ENCODE assay signal across 19 cellular contexts in the genomic region with DNA sequence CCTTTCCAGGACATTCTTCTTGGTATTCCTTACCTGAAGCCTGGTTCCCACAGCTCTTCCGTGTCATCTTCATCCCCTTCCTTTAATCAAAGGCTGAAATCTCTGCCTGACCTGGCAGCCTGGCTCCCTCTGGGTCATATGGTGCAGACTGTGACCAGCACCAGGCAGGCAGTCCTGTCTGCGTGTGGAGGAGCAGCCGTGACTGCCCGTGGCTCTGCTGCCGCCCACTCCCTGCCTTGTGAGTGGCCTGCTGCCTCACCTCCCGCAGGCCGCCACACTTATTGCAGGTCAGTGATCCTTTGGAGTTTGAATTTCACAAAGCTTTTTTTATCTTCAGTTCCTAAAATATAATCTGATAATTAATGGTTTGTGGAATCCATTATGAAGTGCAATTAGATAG. TPM values are rescaled to one million over a fixed set of nuclear protein-coding genes. Genes with fewer than 3 reads are reported as not detected.
A peak's percentile ranks its signal among the peaks of the same experiment; 100 is the strongest.
DNase-seq lines count a peak whose midpoint lies in the region; ATAC-seq and TF ChIP-seq lines count a peak whose summit lies in the region.
"Had no signal": no experiment of that assay in that cellular context is flagged by ENCODE, and none has a peak within 500 bp of the region (broad histone marks: within the 10 kb centered on the region; RNA-seq: fewer than 3 reads in every experiment).

No MANE protein-coding gene starts in this region.

- peaks cover 42 to 63% of the 10 kb centered on the region in 2 donors for H3K36me3 Mint-ChIP-seq in stimulated activated naive B cell treated with anti-CD40 and anti-IgM and Interleukin-4, amounts not matched to agents 10 μg/mL and 1 μg/mL and 100 μg/mL, for 72 hours
- peaks cover 13% of the 10 kb centered on the region for H3K36me3 Mint-ChIP-seq in WTC11
- H3K36me3 Mint-ChIP-seq in CD14-positive monocyte: peaks cover 83 to 86% of the 10 kb centered on the region in 2 donors

- intact Hi-C loops in CD14-positive monocyte (cut with micrococcal nuclease): no loop called here

- no peaks in the 10 kb centered on the region for H3K27me3 Mint-ChIP-seq in stimulated activated naive B cell treated with anti-CD40 and anti-IgM and Interleukin-4, amounts not matched to agents 10 μg/mL and 1 μg/mL and 100 μg/mL, for 72 hours
- H3K27me3 Mint-ChIP-seq in WTC11 (ENCODE audit: low read depth) (no peaks in the 10 kb centered on the region), CD14-positive monocyte (ENCODE audit: low read depth in 3 of 3) (no peaks in the 10 kb centered on the region)

- H3K36me3 ChIP-seq in WERI-Rb-1: peaks cover 41% of the 10 kb centered on the region

- peak; percentile 33 for DNase-seq in NCI-H2196 (lab: John Stamatoyannopoulos, UW; ENCODE audit: unreplicated experiment)
- DNase-seq in NCI-H2196 treated with DMSO at 0.1 percent for 48 hours (lab: John Stamatoyannopoulos, UW; ENCODE audit: unreplicated experiment): no peak
- DNase-seq in WERI-Rb-1: no peak
- peak; percentile 40 for DNase-seq in iPS-NIHi11 (ENCODE audit: low spot score)
- no peak for DNase-seq in stimulated activated naive B cell treated with anti-CD40 and anti-IgM and Interleukin-4, amounts not matched to agents 10 μg/mL and 1 μg/mL and 100 μg/mL, for 72 hours
- no peak for DNase-seq in WTC11 (ENCODE audit: low spot score)
- DNase-seq in cortex of kidney (lab: John Stamatoyannopoulos, UW): no peak
- DNase-seq in CD14-positive monocyte (ENCODE audit: low spot score): no peak
- DNase-seq: 8988T; Caco-2; Karpas-422; NCI-H1930; NCI-H526 treated with DMSO at 0.1 percent for 48 hours; NK-92 treated with Interleukin-12 subunit alpha and Interleukin-12 subunit beta, amount 100 ng/mL, for 24 hours; OCI-M1; RPMI8226; SJCRH30 had no signal

- H3K9me3 ChIP-seq in WERI-Rb-1 (ENCODE audit: severe bottlenecking): no peaks in the 10 kb centered on the region
- H3K9me3 ChIP-seq: Caco-2, SJCRH30 had no signal

- H3K27ac Mint-ChIP-seq in stimulated activated naive B cell treated with anti-CD40 and anti-IgM and Interleukin-4, amounts not matched to agents 10 μg/mL and 1 μg/mL and 100 μg/mL, for 72 hours: peak overlapping the region; percentile 71
- H3K27ac Mint-ChIP-seq in WTC11 (no peak overlapping the region), CD14-positive monocyte (no peak overlapping the region)

- CTCF ChIA-PET in WTC11 (lab: Charles Lee): interaction anchor here (0.6 to 3.9 kb wide), 34 partner anchors 12 to 312 kb away, joined by 3 to 68 read pairs (median 4); no protein-coding TSS in a partner anchor

- TF ChIP-seq CTCF in WERI-Rb-1 (IDR thresholded peaks at IDR 0.05; ENCODE audit: low read depth, low read length): 0 out of 2 replicates have a peak, but pooled peaks have one; percentile 0
- TF ChIP-seq CTCF in WTC11 (IDR thresholded peaks at IDR 0.05): no peak
- TF ChIP-seq CTCF in CD14-positive monocyte (IDR thresholded peaks at IDR 0.05): no peak

- no peak overlapping the region for H3K4me3 ChIP-seq in WERI-Rb-1 (ENCODE audit: low read depth, low read length)
- H3K4me3 ChIP-seq: GM12878, SJCRH30 had no signal

- POLR2A ChIA-PET in WTC11 (lab: Charles Lee): no interaction called here

- H3K4me1 Mint-ChIP-seq in stimulated activated naive B cell treated with anti-CD40 and anti-IgM and Interleukin-4, amounts not matched to agents 10 μg/mL and 1 μg/mL and 100 μg/mL, for 72 hours: no peaks in the 10 kb centered on the region
- H3K4me1 Mint-ChIP-seq in WTC11: no peaks in the 10 kb centered on the region
- peaks cover 2% of the 10 kb centered on the region for H3K4me1 Mint-ChIP-seq in CD14-positive monocyte

- H3K27ac ChIP-seq in WERI-Rb-1: no peak overlapping the region
- H3K27ac ChIP-seq: SJCRH30 had no signal

- H3K9me3 Mint-ChIP-seq in stimulated activated naive B cell treated with anti-CD40 and anti-IgM and Interleukin-4, amounts not matched to agents 10 μg/mL and 1 μg/mL and 100 μg/mL, for 72 hours: no peaks in the 10 kb centered on the region
- H3K9me3 Mint-ChIP-seq in WTC11 (no peaks in the 10 kb centered on the region), CD14-positive monocyte (no peaks in the 10 kb centered on the region)

- H3K4me3 Mint-ChIP-seq in stimulated activated naive B cell treated with anti-CD40 and anti-IgM and Interleukin-4, amounts not matched to agents 10 μg/mL and 1 μg/mL and 100 μg/mL, for 72 hours: no peak overlapping the region
- H3K4me3 Mint-ChIP-seq in WTC11: no peak overlapping the region
- H3K4me3 Mint-ChIP-seq in CD14-positive monocyte: no peak overlapping the region

- no peak for ATAC-seq in stimulated activated naive B cell treated with anti-CD40 and anti-IgM and Interleukin-4, amounts not matched to agents 10 μg/mL and 1 μg/mL and 100 μg/mL, for 72 hours (replicated peaks)
- no peak for ATAC-seq in WTC11
- ATAC-seq: GM12878, HepG2 had no signal

- no peaks in the 10 kb centered on the region for H3K27me3 ChIP-seq in WERI-Rb-1 (ENCODE audit: insufficient read depth, low read depth, severe bottlenecking)
- H3K27me3 ChIP-seq: SJCRH30 had no signal

TF ChIP-seq in WTC11, 78 proteins besides CTCF, POLR2A, EP300 and RAD21 (continues in another document):
- TF ChIP-seq PRRX2 (CRISPR knock-in tag; IDR thresholded peaks at IDR 0.05) (no peak), ZNF317 (CRISPR knock-in tag; IDR thresholded peaks at IDR 0.05; ENCODE audit: borderline replicate concordance, low read depth) (no peak), ZNF416 (CRISPR knock-in tag; IDR thresholded peaks at IDR 0.05) (no peak), PREB (CRISPR knock-in tag; IDR thresholded peaks at IDR 0.05; ENCODE audit: borderline replicate concordance) (no peak), CREM (CRISPR knock-in tag; IDR thresholded peaks at IDR 0.05) (no peak), SMAD3 (CRISPR knock-in tag; IDR thresholded peaks at IDR 0.05; ENCODE audit: borderline replicate concordance) (no peak), PRDM15 (CRISPR knock-in tag; IDR thresholded peaks at IDR 0.05) (no peak), SMAD4 (CRISPR knock-in tag; IDR thresholded peaks at IDR 0.05) (no peak), AR (CRISPR knock-in tag; IDR thresholded peaks at IDR 0.05) (no peak)

RNA-seq across cellular contexts. Expression of gene EPHA8, which starts 36.2 kb away (rescaled TPM):
- 3.8 to 7.1 TPM (median 5.6 TPM) in 3 replicates for total RNA-seq in WTC11 (2021)
- polyA plus RNA-seq in CD14-positive monocyte: not detected
- total RNA-seq: Caco-2, GM12878, HepG2 had no signal
- polyA plus RNA-seq: GM12878, HepG2 had no signal

Comparison
In these comparisons a context has a peak if more than half of its experiments do, and no peak if none do; other contexts are left out.
1. DNase-seq: peak in NCI-H2196 (single experiment) and iPS-NIHi11 (single experiment); none in NCI-H2196 treated with DMSO at 0.1 percent for 48 hours (single experiment), WERI-Rb-1 (single experiment), stimulated activated naive B cell treated with anti-CD40 and anti-IgM and Interleukin-4, amounts not matched to agents 10 μg/mL and 1 μg/mL and 100 μg/mL, for 72 hours (single experiment), WTC11 (single experiment), cortex of kidney (single experiment) and CD14-positive monocyte (single experiment).